13 cellular contexts compared by ENCODE assay signal in the genomic region with DNA sequence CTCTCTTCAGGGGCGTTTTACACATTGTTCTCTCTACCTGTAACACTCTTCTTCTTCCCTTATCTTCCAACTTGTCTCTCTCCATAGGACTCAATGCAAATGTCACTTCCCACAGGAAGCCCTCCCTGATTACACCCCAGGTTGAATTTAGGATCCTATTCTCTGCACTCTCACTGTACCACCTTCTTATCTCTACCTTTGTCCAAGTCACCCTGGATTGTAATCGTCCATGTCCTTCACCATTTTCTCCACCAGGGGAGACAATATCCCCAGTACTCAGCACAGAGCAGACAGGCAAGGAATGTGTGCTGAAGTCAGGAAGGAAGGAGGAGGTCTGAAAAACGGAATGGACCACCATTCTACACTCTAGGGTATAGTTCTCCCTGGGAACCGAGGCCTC. TPM values are rescaled to one million over a fixed set of nuclear protein-coding genes. Genes with fewer than 3 reads are reported as not detected.
DNase-seq lines count a peak whose midpoint lies in the region; ATAC-seq and TF ChIP-seq lines count a peak whose summit lies in the region.
"Had no signal": no experiment of that assay in that cellular context is flagged by ENCODE, and none has a peak within 500 bp of the region (broad histone marks: within the 10 kb centered on the region; RNA-seq: fewer than 3 reads in every experiment).

No MANE protein-coding gene starts in this region.

- H3K27me3 Mint-ChIP-seq in CD4-positive, alpha-beta T cell = peaks cover 48% of the 10 kb centered on the region
- H3K27me3 Mint-ChIP-seq in HFFc6 (ENCODE audit: insufficient read depth) = peaks cover 18% of the 10 kb centered on the region

- H3K4me3 ChIP-seq in WI38 (ENCODE audit: low read depth, low read length) = no peak overlapping the region
- no peak overlapping the region for H3K4me3 ChIP-seq in kidney epithelial cell (ENCODE audit: low read depth, low read length)
- H3K4me3 ChIP-seq: body of pancreas had no signal

- H3K4me3 Mint-ChIP-seq in CD4-positive, alpha-beta T cell = no peak overlapping the region
- no peak overlapping the region for H3K4me3 Mint-ChIP-seq in HFFc6

- CTCF ChIA-PET in CD4-positive, alpha-beta T cell (lab: Charles Lee) = no interaction called here

- no peak for ATAC-seq in CD4-positive, alpha-beta T cell (ENCODE audit: poor library complexity)
- ATAC-seq: body of pancreas had no signal

- H3K27me3 ChIP-seq in CD4-positive, alpha-beta T cell (ENCODE audit: control insufficient read depth, insufficient read depth, low read length) = peaks cover 10% of the 10 kb centered on the region
- no peaks in the 10 kb centered on the region for H3K27me3 ChIP-seq in kidney epithelial cell (ENCODE audit: control insufficient read depth, insufficient read depth, low read length)
- H3K27me3 ChIP-seq: body of pancreas had no signal

- H3K27ac ChIP-seq in CD4-positive, alpha-beta T cell (ENCODE audit: low read depth, low read length) = no peak overlapping the region
- H3K27ac ChIP-seq: body of pancreas had no signal

- no peak overlapping the region for H3K27ac Mint-ChIP-seq in CD4-positive, alpha-beta T cell
- H3K27ac Mint-ChIP-seq in HFFc6 = no peak overlapping the region

- intact Hi-C loops in CD4-positive, alpha-beta T cell (cut with DNase I, micrococcal nuclease) = loop anchor here in 1 of 2 experiments (5.0 kb wide), 1 partner anchor 376 kb away; no protein-coding TSS in a partner anchor

- no peaks in the 10 kb centered on the region for H3K36me3 ChIP-seq in kidney epithelial cell (ENCODE audit: control insufficient read depth, insufficient read depth, low read length)

- DNase-seq in CD4-positive, alpha-beta T cell = no peak
- peak; percentile 21 for DNase-seq in HFFc6
- no peak for DNase-seq in kidney epithelial cell (ENCODE audit: low read depth)
- no peak for DNase-seq in G401 (ENCODE audit: low spot score)
- DNase-seq in NCI-H1048 (lab: John Stamatoyannopoulos, UW) = no peak
- DNase-seq in amygdala (lab: John Stamatoyannopoulos, UW) = no peak
- no peak for DNase-seq in amniotic stem cell (lab: John Stamatoyannopoulos, UW)
- DNase-seq: activated CD4-positive, CD25-positive, alpha-beta regulatory T cell; body of pancreas; midbrain; NCI-H187; stimulated activated CD4-positive, alpha-beta T cell treated with anti-CD3 and anti-CD28 coated beads, Interleukin-2, amount 100 ng/mL, for 48 hours had no signal

- H3K9me3 Mint-ChIP-seq in CD4-positive, alpha-beta T cell = peaks cover 3% of the 10 kb centered on the region
- H3K9me3 Mint-ChIP-seq in HFFc6 = no peaks in the 10 kb centered on the region

- H3K4me1 Mint-ChIP-seq in CD4-positive, alpha-beta T cell (ENCODE audit: low read depth) = no peaks in the 10 kb centered on the region
- H3K4me1 Mint-ChIP-seq in HFFc6 (ENCODE audit: low read depth) = no peaks in the 10 kb centered on the region

- POLR2A ChIA-PET in CD4-positive, alpha-beta T cell (lab: Charles Lee) = no interaction called here

- peaks cover 3% of the 10 kb centered on the region for H3K9me3 ChIP-seq in CD4-positive, alpha-beta T cell (ENCODE audit: control insufficient read depth, low read length)
- H3K9me3 ChIP-seq: body of pancreas had no signal

- in situ Hi-C loops in G401 (cut with HindIII; ENCODE audit: low sequenced_read_pairs) = no loop called here

- peak; percentile 39 for TF ChIP-seq CTCF in CD4-positive, alpha-beta T cell (IDR thresholded peaks at IDR 0.05)
- TF ChIP-seq CTCF in HFFc6 (IDR thresholded peaks at IDR 0.05) (peak; percentile 75), WI38 (IDR thresholded peaks at IDR 0.05; ENCODE audit: low read depth, low read length) (peak; percentile 53), kidney epithelial cell (IDR thresholded peaks at IDR 0.05; ENCODE audit: insufficient read depth, low read length, poor library complexity, severe bottlenecking) (peak; percentile 35)

- no peaks in the 10 kb centered on the region for H3K36me3 Mint-ChIP-seq in CD4-positive, alpha-beta T cell (ENCODE audit: low read depth)
- no peaks in the 10 kb centered on the region for H3K36me3 Mint-ChIP-seq in HFFc6 (ENCODE audit: low read depth)

RNA-seq across cellular contexts. Expression of a gene that starts 14.1 kb away (rescaled TPM):
- not detected for total RNA-seq in CD4-positive, alpha-beta T cell
- not detected for total RNA-seq in HFFc6 (2021; fragmentation: NEBNext Ultra II Directional; extraction: Animal tissue kit (Norgen Biotek cat#: 25700))
- not detected in 2 replicates for total RNA-seq in kidney epithelial cell
- total RNA-seq in G401 (2014; rRNA removed; shearing (Covaris generic)) = not detected in 2 replicates
- total RNA-seq: body of pancreas had no signal
